Comparison of ENCODE assay signal across 8 cellular contexts in genomic region chr19:47130120-47130588, GRCh38. TPM values are rescaled to one million over a fixed set of nuclear protein-coding genes. Genes with fewer than 3 reads are reported as not detected.
DNase-seq lines count a peak whose midpoint lies in the region; ATAC-seq, FAIRE-seq and TF ChIP-seq lines count a peak whose summit lies in the region.

No MANE protein-coding gene starts in this region.

- H3K4me3 ChIP-seq in HepG2 (replicated peaks in 1 of 3; ENCODE audit: insufficient read depth in 1 of 3, low read depth in 2 of 3, low read length in 3 of 3): 0 out of 6 replicates have a peak overlapping the region, but pooled peaks of 1 of the 3 experiments have one; percentile 87
- H3K4me3 ChIP-seq in subcutaneous abdominal adipose tissue (ENCODE audit: low read depth in 1 of 5, low read length in 5 of 5): peak overlapping the region in 3 of 5 donors; percentile 86 to 93 (median 91)

- no peak for DNase-seq in activated CD4-positive, alpha-beta T cell treated with anti-CD3 and anti-CD28 coated beads for 36 hours
- DNase-seq in activated CD4-positive, alpha-beta T cell treated with anti-CD3 and anti-CD28 coated beads for 48 hours: no peak
- no peak for DNase-seq in activated naive CD4-positive, alpha-beta T cell treated with anti-CD3 and anti-CD28 coated beads, Interleukin-2, amount 50 U/mL, for 72 hours (ENCODE audit: low spot score in 2 of 2)
- DNase-seq in HepG2 (ENCODE audit: low spot score): no peak
- DNase-seq in stimulated activated CD4-positive, alpha-beta T cell treated with anti-CD3 and anti-CD28 coated beads, Interleukin-12 subunit alpha, Interleukin-12 subunit beta, amount 100 ng/mL, for 4 hours: no peak
- no peak for DNase-seq in ACHN
- DNase-seq in Ammon's horn (ENCODE audit: low spot score): no peak

- H3K9ac ChIP-seq in HepG2 (ENCODE audit: insufficient read depth, low read depth, low read length) (no peak overlapping the region), subcutaneous abdominal adipose tissue (ENCODE audit: low read length in 5 of 5) (no peak overlapping the region)

- peaks cover 3% of the 10 kb centered on the region for H3K9me3 Mint-ChIP-seq in activated CD4-positive, alpha-beta T cell treated with anti-CD3 and anti-CD28 coated beads for 36 hours (ENCODE audit: low read depth)
- H3K9me3 Mint-ChIP-seq in activated naive CD4-positive, alpha-beta T cell treated with anti-CD3 and anti-CD28 coated beads, Interleukin-2, amount 50 U/mL, for 72 hours: peaks cover 4 to 8% of the 10 kb centered on the region in 2 donors

- ATAC-seq in activated CD4-positive, alpha-beta T cell treated with anti-CD3 and anti-CD28 coated beads for 36 hours: no peak
- no peak for ATAC-seq in activated naive CD4-positive, alpha-beta T cell treated with anti-CD3 and anti-CD28 coated beads, Interleukin-2, amount 50 U/mL, for 72 hours
- ATAC-seq in HepG2: no peak

- H3K9me3 ChIP-seq in HepG2 (ENCODE audit: low read length) (no peaks in the 10 kb centered on the region), subcutaneous abdominal adipose tissue (ENCODE audit: control insufficient read depth in 5 of 5, low read length in 5 of 5) (no peaks in the 10 kb centered on the region)

- H3K36me3 ChIP-seq in HepG2 (replicated peaks in 1 of 2; ENCODE audit: control insufficient read depth in 1 of 2, insufficient read depth in 2 of 2, low read length in 2 of 2): peaks cover 0 to under 1% of the 10 kb centered on the region in 2 experiments; a peak in 1 of 5 replicates
- H3K36me3 ChIP-seq in subcutaneous abdominal adipose tissue (ENCODE audit: control insufficient read depth in 5 of 5, insufficient read depth in 5 of 5, low read length in 5 of 5): peaks cover 0 to 2% (median 0%) of the 10 kb centered on the region in 5 donors

- FAIRE-seq in HepG2 (lab: Jason Lieb, UNC): no peak

- H3K4me1 ChIP-seq in HepG2 (ENCODE audit: insufficient read depth, low read length) (peaks cover 43% of the 10 kb centered on the region), subcutaneous abdominal adipose tissue (ENCODE audit: control insufficient read depth in 5 of 5, insufficient read depth in 5 of 5, low read length in 5 of 5) (peaks cover 1 to 26% (median 19%) of the 10 kb centered on the region in 5 donors)

- no peak for TF ChIP-seq POLR2A in HepG2 (IDR thresholded peaks at IDR 0.05; ENCODE audit: insufficient read depth in 1 of 2, low read depth in 2 of 2, low read length in 2 of 2)

- BruUV-seq in HepG2 (replicated peaks; lab: Mats Ljungman, UMichigan): no TSS peak

- no peaks in the 10 kb centered on the region for H3K27me3 Mint-ChIP-seq in activated CD4-positive, alpha-beta T cell treated with anti-CD3 and anti-CD28 coated beads for 36 hours

- no peak for TF ChIP-seq CTCF in HepG2 (CRISPR knock-in tag; IDR thresholded peaks at IDR 0.05)

- H4K20me1 ChIP-seq in HepG2 (ENCODE audit: insufficient read depth, low read length): peaks cover 16% of the 10 kb centered on the region

- peaks cover 38% of the 10 kb centered on the region for H3K36me3 Mint-ChIP-seq in activated CD4-positive, alpha-beta T cell treated with anti-CD3 and anti-CD28 coated beads for 36 hours (ENCODE audit: low read depth)
- peaks cover 39 to 51% of the 10 kb centered on the region in 2 donors for H3K36me3 Mint-ChIP-seq in activated naive CD4-positive, alpha-beta T cell treated with anti-CD3 and anti-CD28 coated beads, Interleukin-2, amount 50 U/mL, for 72 hours

- H3K4me2 ChIP-seq in HepG2 (ENCODE audit: low read depth, low read length): peak overlapping the region; percentile 37

- TF ChIP-seq EP300 in HepG2 (IDR thresholded peaks at IDR 0.05; ENCODE audit: low read depth in 2 of 2, low read length in 2 of 2) (no peak), HepG2 (CRISPR knock-in tag; IDR thresholded peaks at IDR 0.05; ENCODE audit: borderline replicate concordance) (no peak)

- H3K4me1 Mint-ChIP-seq in activated CD4-positive, alpha-beta T cell treated with anti-CD3 and anti-CD28 coated beads for 36 hours: peaks cover 37% of the 10 kb centered on the region

- peaks cover 42% of the 10 kb centered on the region for H3K79me2 ChIP-seq in HepG2 (ENCODE audit: insufficient read depth, low read length)

- H2AFZ ChIP-seq in HepG2 (ENCODE audit: low read length): peak overlapping the region; percentile 6

- no peaks in the 10 kb centered on the region; a peak in 1 of 5 replicates for H3K27me3 ChIP-seq in HepG2 (ENCODE audit: control insufficient read depth in 1 of 2, insufficient read depth in 2 of 2, low read length in 2 of 2)
- H3K27me3 ChIP-seq in subcutaneous abdominal adipose tissue (ENCODE audit: control insufficient read depth in 5 of 5, insufficient read depth in 4 of 5, low read length in 5 of 5): no peaks in the 10 kb centered on the region

- in situ Hi-C loops in HepG2 (cut with HindIII; ENCODE audit: extremely low pct_ligation_motif_present, low pct_unique_long_range_greater_than_20kb): no loop called here
- in situ Hi-C loops in ACHN (cut with HindIII; ENCODE audit: low pct_ligation_motif_present, low pct_unique_long_range_greater_than_20kb, low sequenced_read_pairs): no loop called here

- peak overlapping the region; percentile 97 for H3K27ac Mint-ChIP-seq in activated CD4-positive, alpha-beta T cell treated with anti-CD3 and anti-CD28 coated beads for 36 hours
- H3K27ac Mint-ChIP-seq in activated naive CD4-positive, alpha-beta T cell treated with anti-CD3 and anti-CD28 coated beads, Interleukin-2, amount 50 U/mL, for 72 hours: peak overlapping the region; percentile 99

- WGBS in HepG2 (ENCODE audit: low lambda C conversion rate): 61% methylated on average over 8 of the region's 8 CpGs

- intact Hi-C loops in activated CD4-positive, alpha-beta T cell treated with anti-CD3 and anti-CD28 coated beads for 36 hours (cut with DNase I, micrococcal nuclease): loop anchor here (1.0 to 2.0 kb wide), 7 partner anchors 17 to 273 kb away; partner anchors contain the start of genes ZC3H4 (in 2 of the 2) and TMEM160 (in 1 of the 2)
- intact Hi-C loops in HepG2 (cut with micrococcal nuclease; ENCODE audit: unreplicated experiment): no loop called here

- TF ChIP-seq RAD21 in HepG2 (CRISPR knock-in tag; IDR thresholded peaks at IDR 0.05): no peak

- H3K27ac ChIP-seq in HepG2 (ENCODE audit: extremely low read length, insufficient read depth, low read length): peak overlapping the region; percentile 33
- H3K27ac ChIP-seq in subcutaneous abdominal adipose tissue (ENCODE audit: low read depth, low read length): peak overlapping the region; percentile 92

- CTCF ChIA-PET in activated CD4-positive, alpha-beta T cell treated with anti-CD3 and anti-CD28 coated beads for 36 hours (lab: Charles Lee): interaction anchor here (1.5 to 3.2 kb wide), 5 partner anchors 7 to 117 kb away, joined by 4 to 28 read pairs (median 8); partner anchors contain the start of gene ZC3H4
- CTCF ChIA-PET in HepG2 (lab: Yijun Ruan, JAX; ENCODE audit: low intra/inter-chr PET ratio, low total read pairs): no interaction called here

- POLR2A ChIA-PET in activated CD4-positive, alpha-beta T cell treated with anti-CD3 and anti-CD28 coated beads for 36 hours (lab: Charles Lee): interaction anchor here (0.6 to 2.8 kb wide), 4 partner anchors 17 to 1515 kb away, joined by 3 to 15 read pairs (median 6); partner anchors contain the start of gene ZC3H4
- POLR2A ChIA-PET in HepG2 (lab: Yijun Ruan, JAX): interaction anchor here (1.3 to 3.9 kb wide), 6 partner anchors 17 to 117 kb away, joined by 3 to 46 read pairs (median 13); partner anchors contain the start of gene ZC3H4

- peak overlapping the region; percentile 99 for H3K4me3 Mint-ChIP-seq in activated CD4-positive, alpha-beta T cell treated with anti-CD3 and anti-CD28 coated beads for 36 hours

RNA-seq across cellular contexts. Expression of gene SAE1, which starts 0.5 kb away (rescaled TPM):
- total RNA-seq in activated CD4-positive, alpha-beta T cell treated with anti-CD3 and anti-CD28 coated beads for 36 hours: 100 to 1,000 TPM; 143 to 156 TPM
- total RNA-seq in activated naive CD4-positive, alpha-beta T cell treated with anti-CD3 and anti-CD28 coated beads, Interleukin-2, amount 50 U/mL, for 72 hours: 100 to 1,000 TPM; 121 to 178 TPM
- 197 and 250 TPM in 2 replicates for total RNA-seq in HepG2 (2016; rRNA removed; fragmentation: Illumina TruSeq; extraction: Trizol)
- total RNA-seq in HepG2 (2016; cell fraction: cytosol; rRNA removed; fragmentation: Illumina TruSeq; extraction: Trizol; ENCODE audit: low read depth): 27.4 and 28.3 TPM in 2 replicates
- 203 and 249 TPM in 2 replicates for total RNA-seq in HepG2 (2016; cell fraction: insoluble cytoplasmic fraction; rRNA removed; fragmentation: Illumina TruSeq; extraction: Trizol)
- 68.8 and 71.8 TPM in 2 replicates for total RNA-seq in HepG2 (2016; cell fraction: membrane; rRNA removed; fragmentation: Illumina TruSeq; extraction: Trizol)
- total RNA-seq in HepG2 (2016; cell fraction: nucleus; rRNA removed; fragmentation: Illumina TruSeq; extraction: Trizol): 79.5 and 90.1 TPM in 2 replicates
- polyA plus RNA-seq in HepG2 (2011; rRNA removed): 73.2 and 87.6 TPM in 2 replicates
- polyA plus RNA-seq in HepG2 (2011; cell fraction: cytosol; rRNA removed): 88.2 and 89.6 TPM in 2 replicates
- polyA plus RNA-seq in HepG2 (2011; cell fraction: nucleus; rRNA removed): 26.8 and 31.7 TPM in 2 replicates
- 92.3 and 105 TPM in 2 replicates for polyA plus RNA-seq in HepG2 (2012)
- 24.4 and 24.9 TPM in 2 replicates for polyA plus RNA-seq in HepG2 (2016; cell fraction: cytosol; fragmentation: Illumina TruSeq; extraction: Trizol; ENCODE audit: low read depth)
- 266 and 269 TPM in 2 replicates for polyA plus RNA-seq in HepG2 (2016; cell fraction: insoluble cytoplasmic fraction; fragmentation: Illumina TruSeq; extraction: Trizol; ENCODE audit: low read depth)
- 52.5 and 52.7 TPM in 2 replicates for polyA plus RNA-seq in HepG2 (2016; cell fraction: membrane; fragmentation: Illumina TruSeq; extraction: Trizol; ENCODE audit: low read depth)
- polyA plus RNA-seq in HepG2 (2016; cell fraction: nucleus; fragmentation: Illumina TruSeq; extraction: Trizol; ENCODE audit: insufficient read depth, low read depth): 107 and 114 TPM in 2 replicates
- 68.8 and 79.3 TPM in 2 replicates for polyA minus RNA-seq in HepG2 (2011; rRNA and poly(A)+ RNA removed; ENCODE audit: low replicate concordance)
- 36.7 and 40.2 TPM in 2 replicates for polyA minus RNA-seq in HepG2 (2011; cell fraction: cytosol; rRNA and poly(A)+ RNA removed)
- 15.1 and 20.1 TPM in 2 replicates for polyA minus RNA-seq in HepG2 (2011; cell fraction: nucleus; rRNA and poly(A)+ RNA removed)

RNA-seq across cellular contexts. Expression of gene ZC3H4, which starts 16.6 kb away (rescaled TPM):
- total RNA-seq in activated CD4-positive, alpha-beta T cell treated with anti-CD3 and anti-CD28 coated beads for 36 hours: 100 to 1,000 TPM in 1 of 2 experiments, 10 to 100 TPM in 1; 88.6 to 128 TPM
- 100 to 1,000 TPM in 1 of 2 donors, 10 to 100 TPM in 1; 49.8 to 112 TPM for total RNA-seq in activated naive CD4-positive, alpha-beta T cell treated with anti-CD3 and anti-CD28 coated beads, Interleukin-2, amount 50 U/mL, for 72 hours
- 10.7 and 11.2 TPM in 2 replicates for total RNA-seq in HepG2 (2016; rRNA removed; fragmentation: Illumina TruSeq; extraction: Trizol)
- 1.5 and 1.6 TPM in 2 replicates for total RNA-seq in HepG2 (2016; cell fraction: cytosol; rRNA removed; fragmentation: Illumina TruSeq; extraction: Trizol; ENCODE audit: low read depth)
- total RNA-seq in HepG2 (2016; cell fraction: insoluble cytoplasmic fraction; rRNA removed; fragmentation: Illumina TruSeq; extraction: Trizol): 9.3 and 12.3 TPM in 2 replicates
- total RNA-seq in HepG2 (2016; cell fraction: membrane; rRNA removed; fragmentation: Illumina TruSeq; extraction: Trizol): 5.3 and 5.7 TPM in 2 replicates
- 13.6 and 15.3 TPM in 2 replicates for total RNA-seq in HepG2 (2016; cell fraction: nucleus; rRNA removed; fragmentation: Illumina TruSeq; extraction: Trizol)
- 1.8 and 2.7 TPM in 2 replicates for polyA plus RNA-seq in HepG2 (2011; rRNA removed)
- 1.0 and 1.3 TPM in 2 replicates for polyA plus RNA-seq in HepG2 (2011; cell fraction: cytosol; rRNA removed)
- polyA plus RNA-seq in HepG2 (2011; cell fraction: nucleus; rRNA removed): 6.8 and 8.8 TPM in 2 replicates
- 9.4 and 14.6 TPM in 2 replicates for polyA plus RNA-seq in HepG2 (2012)
- polyA plus RNA-seq in HepG2 (2016; cell fraction: cytosol; fragmentation: Illumina TruSeq; extraction: Trizol; ENCODE audit: low read depth): 0.51 and 0.61 TPM in 2 replicates
- 9.8 and 11.1 TPM in 2 replicates for polyA plus RNA-seq in HepG2 (2016; cell fraction: insoluble cytoplasmic fraction; fragmentation: Illumina TruSeq; extraction: Trizol; ENCODE audit: low read depth)
- polyA plus RNA-seq in HepG2 (2016; cell fraction: membrane; fragmentation: Illumina TruSeq; extraction: Trizol; ENCODE audit: low read depth): 1.3 and 1.9 TPM in 2 replicates
- polyA plus RNA-seq in HepG2 (2016; cell fraction: nucleus; fragmentation: Illumina TruSeq; extraction: Trizol; ENCODE audit: insufficient read depth, low read depth): 27.0 and 29.7 TPM in 2 replicates
- polyA minus RNA-seq in HepG2 (2011; rRNA and poly(A)+ RNA removed; ENCODE audit: low replicate concordance): 7.1 and 12.2 TPM in 2 replicates
- polyA minus RNA-seq in HepG2 (2011; cell fraction: cytosol; rRNA and poly(A)+ RNA removed): 4.8 and 6.7 TPM in 2 replicates
- polyA minus RNA-seq in HepG2 (2011; cell fraction: nucleus; rRNA and poly(A)+ RNA removed): 7.2 and 8.1 TPM in 2 replicates
